Comparison of ENCODE assay signal across 31 cellular contexts in the genomic region with DNA sequence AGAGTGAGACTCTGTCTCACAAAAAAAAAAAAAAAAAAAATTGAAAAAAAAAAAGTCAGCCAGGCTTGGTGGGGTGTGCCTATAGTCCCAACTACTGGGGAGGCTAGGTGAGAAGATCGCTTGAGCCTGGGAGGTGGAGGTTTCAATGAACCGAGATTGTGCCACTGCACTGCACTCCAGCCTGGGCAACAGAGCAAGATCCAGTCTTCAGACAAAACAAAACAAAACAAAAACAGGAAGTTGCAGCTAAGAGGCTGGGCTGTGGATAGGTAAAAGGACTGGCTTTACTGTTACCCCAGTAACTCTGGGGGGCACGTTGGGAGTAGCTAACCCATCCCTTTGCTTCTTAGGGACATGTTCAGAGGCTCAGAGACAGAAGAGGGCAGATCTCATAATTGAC. TPM values are rescaled to one million over a fixed set of nuclear protein-coding genes. Genes with fewer than 3 reads are reported as not detected.
"Had no signal": no experiment of that assay in that cellular context is flagged by ENCODE, and none has a peak within 500 bp of the region (broad histone marks: within the 10 kb centered on the region; RNA-seq: fewer than 3 reads in every experiment).

No MANE protein-coding gene starts in this region.

- H3K4me3 ChIP-seq: adrenal gland, Peyer's patch had no signal

- H3K36me3 ChIP-seq: adrenal gland, Peyer's patch had no signal

- H3K9me3 ChIP-seq: adrenal gland, Peyer's patch had no signal

- H3K27me3 ChIP-seq: adrenal gland, Peyer's patch had no signal

- FAIRE-seq: TTC549 had no signal

- ATAC-seq: activated T-cell treated with anti-CD3 and anti-CD28 coated beads, Interleukin-2, amount 50 U/mL, for 72 hours; T-helper 17 cell had no signal

- H3K27ac ChIP-seq: adrenal gland, Peyer's patch had no signal

- DNase-seq: activated CD4-positive, alpha-beta memory T cell treated with anti-CD3 and anti-CD28 coated beads for 36 hours; activated CD4-positive, alpha-beta T cell treated with anti-CD3 and anti-CD28 coated beads, Interleukin-2, amount 10 ng/mL, durations not matched to agents 7 days and 5 days; activated CD4-positive, CD25-positive, alpha-beta regulatory T cell; activated CD8-positive, alpha-beta memory T cell treated with anti-CD3 and anti-CD28 coated beads for 24 hours; activated naive CD4-positive, alpha-beta T cell treated with anti-CD3 and anti-CD28 coated beads, Interleukin-2, amount 50 U/mL, for 16 hours; activated naive CD8-positive, alpha-beta T cell treated with anti-CD3 and anti-CD28 coated beads, Interleukin-2, amount 10 ng/mL, durations not matched to agents 7 days and 5 days; activated T-cell treated with anti-CD3 and anti-CD28 coated beads, Interleukin-2, amount 50 U/mL, for 72 hours; adrenal gland; anterior cingulate cortex; cerebellar nuclear complex; KBM-7; MV-4-11; NCI-H1092 treated with DMSO at 0.1 percent for 48 hours; NCI-H1417 treated with DMSO at 0.1 percent for 48 hours; NCI-H1694; NCI-H2029; NCI-H2107; NCI-H345; NCI-H510A treated with DMSO at 0.1 percent for 48 hours; NCI-H69; NK-92 treated with Interleukin-12 subunit alpha and Interleukin-12 subunit beta, amount 100 ng/mL, for 24 hours; OCI-M1; Peyer's patch; SHP77; T-helper 17 cell; T1000 had no signal

RNA-seq across cellular contexts. Expression of a gene that starts 10.6 kb away (rescaled TPM):
- total RNA-seq: activated CD4-positive, alpha-beta memory T cell treated with anti-CD3 and anti-CD28 coated beads for 36 hours; activated CD4-positive, alpha-beta T cell treated with anti-CD3 and anti-CD28 coated beads, Interleukin-2, amount 10 ng/mL, durations not matched to agents 7 days and 5 days; activated naive CD8-positive, alpha-beta T cell treated with anti-CD3 and anti-CD28 coated beads, Interleukin-2, amount 10 ng/mL, durations not matched to agents 7 days and 5 days; activated T-cell treated with anti-CD3 and anti-CD28 coated beads, Interleukin-2, amount 50 U/mL, for 72 hours; cardiac septum; LHCN-M2; M059J; SK-MEL-5; T-helper 17 cell had no signal

RNA-seq across cellular contexts. Expression of a gene that starts 58.4 kb away (rescaled TPM):
- total RNA-seq: activated CD4-positive, alpha-beta memory T cell treated with anti-CD3 and anti-CD28 coated beads for 36 hours; activated CD4-positive, alpha-beta T cell treated with anti-CD3 and anti-CD28 coated beads, Interleukin-2, amount 10 ng/mL, durations not matched to agents 7 days and 5 days; activated naive CD8-positive, alpha-beta T cell treated with anti-CD3 and anti-CD28 coated beads, Interleukin-2, amount 10 ng/mL, durations not matched to agents 7 days and 5 days; activated T-cell treated with anti-CD3 and anti-CD28 coated beads, Interleukin-2, amount 50 U/mL, for 72 hours; LHCN-M2; SK-MEL-5; T-helper 17 cell had no signal
